13 cellular contexts compared by ENCODE assay signal in the genomic region with DNA sequence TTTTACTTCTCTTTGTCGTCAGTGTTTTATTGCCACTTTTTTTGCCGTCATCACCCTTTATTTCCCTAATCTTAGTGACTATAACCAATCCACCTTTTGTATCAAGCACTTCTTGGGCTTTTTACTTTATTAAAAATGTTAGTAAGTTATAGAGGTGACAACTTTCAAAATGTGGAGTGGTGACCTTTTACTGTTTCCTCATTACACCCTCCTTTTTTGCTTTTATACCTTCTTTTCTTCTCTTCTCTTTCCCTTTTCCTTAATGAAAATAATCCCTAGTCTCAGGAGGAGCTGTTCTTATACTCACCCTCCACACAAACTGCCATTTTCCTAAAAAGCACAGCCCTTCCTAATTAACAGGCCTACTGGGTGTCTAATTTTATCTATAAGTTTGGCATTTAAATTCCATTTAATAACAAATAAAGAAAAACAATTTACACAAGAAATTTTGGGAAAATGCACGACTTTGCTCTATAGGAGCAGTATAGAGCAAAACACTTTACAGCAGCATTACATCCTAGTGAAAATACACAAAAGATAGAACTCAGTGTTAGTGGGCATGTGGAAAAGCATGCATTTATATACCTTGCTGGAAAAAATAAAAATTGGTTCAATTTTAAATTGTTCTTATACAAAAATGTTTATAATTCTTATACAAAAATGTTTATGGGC. TPM values are rescaled to one million over a fixed set of nuclear protein-coding genes. Genes with fewer than 3 reads are reported as not detected.
DNase-seq lines count a peak whose midpoint lies in the region; ATAC-seq and TF ChIP-seq lines count a peak whose summit lies in the region.
"Had no signal": no experiment of that assay in that cellular context is flagged by ENCODE, and none has a peak within 500 bp of the region (broad histone marks: within the 10 kb centered on the region; RNA-seq: fewer than 3 reads in every experiment).

No MANE protein-coding gene starts in this region.

- H3K27me3 ChIP-seq in WERI-Rb-1 (ENCODE audit: insufficient read depth, low read depth, severe bottlenecking) (no peaks in the 10 kb centered on the region), foreskin keratinocyte (no peaks in the 10 kb centered on the region)

- peaks cover 30 to 45% of the 10 kb centered on the region in 2 donors for H3K4me1 Mint-ChIP-seq in immature natural killer cell

- H3K9me3 ChIP-seq in HEK293 (ENCODE audit: control insufficient read depth, insufficient read depth, low read depth, low read length) = no peaks in the 10 kb centered on the region
- no peaks in the 10 kb centered on the region for H3K9me3 ChIP-seq in WERI-Rb-1 (ENCODE audit: severe bottlenecking)

- peak; percentile 21 for ATAC-seq in foreskin keratinocyte
- ATAC-seq in HG03159 (IDR thresholded peaks at IDR 0.05; ENCODE audit: unreplicated experiment) = no peak
- ATAC-seq in GM18511 (IDR thresholded peaks at IDR 0.05; ENCODE audit: unreplicated experiment) = no peak
- ATAC-seq in GM21737 (IDR thresholded peaks at IDR 0.05; ENCODE audit: unreplicated experiment) = no peak
- ATAC-seq: right cardiac atrium had no signal

- H3K4me3 Mint-ChIP-seq in immature natural killer cell = no peak overlapping the region

- CTCF ChIA-PET in HEK293 (lab: Yijun Ruan, JAX) = interaction anchor here (0.6 to 0.7 kb wide), 3 partner anchors 8 to 631 kb away, joined by 3 read pairs; no protein-coding TSS in a partner anchor

- POLR2A ChIA-PET in HEK293 (lab: Yijun Ruan, JAX) = no interaction called here

- H3K27ac ChIP-seq in HEK293 (ENCODE audit: extremely low read depth, low read depth, low read length) (no peak overlapping the region), WERI-Rb-1 (no peak overlapping the region), foreskin keratinocyte (no peak overlapping the region)
- H3K27ac ChIP-seq: KMS-11 had no signal

- H3K27me3 Mint-ChIP-seq in immature natural killer cell (ENCODE audit: low read depth in 3 of 3) = peaks cover 2 to 6% (median 5%) of the 10 kb centered on the region in 3 donors

- TF ChIP-seq CTCF in AG09319 (IDR thresholded peaks at IDR 0.05; ENCODE audit: low read depth, low read length) (peak; percentile 43), HEK293 (tag by site-specific recombination; IDR thresholded peaks at IDR 0.05) (no peak), WERI-Rb-1 (IDR thresholded peaks at IDR 0.05; ENCODE audit: low read depth, low read length) (peak; percentile 13; the same call in 1 of the 2 replicates), foreskin keratinocyte (conservative IDR thresholded peaks at IDR 0.05) (peak; percentile 51)

- H3K4me1 ChIP-seq in HEK293 (ENCODE audit: control insufficient read depth, insufficient read depth, low read length) (no peaks in the 10 kb centered on the region), foreskin keratinocyte (peaks cover 11% of the 10 kb centered on the region)

- H3K36me3 ChIP-seq in HEK293 (ENCODE audit: control insufficient read depth in 2 of 2, insufficient read depth in 1 of 2, low read length in 2 of 2) (no peaks in the 10 kb centered on the region), WERI-Rb-1 (no peaks in the 10 kb centered on the region)

- no peaks in the 10 kb centered on the region for H3K9me3 Mint-ChIP-seq in immature natural killer cell

- H3K4me3 ChIP-seq in HEK293 (ENCODE audit: low read depth, low read length) (no peak overlapping the region), WERI-Rb-1 (ENCODE audit: low read depth, low read length) (no peak overlapping the region)

- peak overlapping the region in 1 of 6 donors; percentile 14 for H3K27ac Mint-ChIP-seq in immature natural killer cell

- DNase-seq in AG09319 (ENCODE audit: extremely low read depth, low read depth) (no peak), WERI-Rb-1 (no peak), foreskin keratinocyte (no peak), immature natural killer cell (no peak)
- DNase-seq: activated T-cell treated with anti-CD3 and anti-CD28 coated beads, Interleukin-2, amount 50 U/mL, for 48 hours; H7; NCI-H2171 treated with DMSO at 0.1 percent for 48 hours; right cardiac atrium had no signal

- H3K36me3 Mint-ChIP-seq in immature natural killer cell = no peaks in the 10 kb centered on the region

TF ChIP-seq in HEK293, 187 proteins besides CTCF, POLR2A, EP300 and RAD21:
- no peak for TF ChIP-seq KLF9 (tag by site-specific recombination; IDR thresholded peaks at IDR 0.05; ENCODE audit: low read depth)
- TF ChIP-seq PRDM1 (tag by site-specific recombination; IDR thresholded peaks at IDR 0.05) = peak; percentile 52; the same call in 1 of the 2 replicates

RNA-seq across cellular contexts. Expression of a gene that starts 27.3 kb away (rescaled TPM):
- 3.0 and 3.4 TPM in 2 replicates for total RNA-seq in foreskin keratinocyte
- polyA plus RNA-seq in foreskin keratinocyte (1.6 TPM in 2 replicates), immature natural killer cell (1 to 10 TPM in 1 of 3 donors, under 1 TPM in 1, not detected in 1; 0.19 to 1.1 TPM)
